15 cellular contexts compared by ENCODE assay signal in the genomic region with DNA sequence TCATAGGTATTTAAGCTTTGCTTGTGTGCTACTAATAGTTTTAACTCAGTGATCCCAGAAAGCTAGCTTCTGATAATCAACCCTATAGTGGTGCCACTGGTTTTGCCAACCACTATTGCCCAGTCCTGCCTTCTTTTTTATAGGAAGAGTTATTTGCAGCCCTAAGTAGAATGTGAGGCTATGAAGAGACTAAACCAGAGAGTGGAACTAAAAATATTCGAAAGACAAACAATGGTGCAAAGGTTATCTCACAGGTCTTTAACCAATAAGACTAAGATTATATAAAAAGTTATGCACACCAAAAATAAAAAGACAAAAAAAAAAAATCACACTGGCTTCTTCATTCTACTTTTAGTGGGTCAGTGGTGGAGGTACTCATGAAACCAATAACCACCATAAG.
DNase-seq lines count a peak whose midpoint lies in the region; ATAC-seq and TF ChIP-seq lines count a peak whose summit lies in the region.
"Had no signal": no experiment of that assay in that cellular context is flagged by ENCODE, and none has a peak within 500 bp of the region (broad histone marks: within the 10 kb centered on the region; RNA-seq: fewer than 3 reads in every experiment).

No MANE protein-coding gene starts in this region.

- H3K79me2 ChIP-seq in mesendoderm (ENCODE audit: control insufficient read depth, insufficient read depth, low read length), result no peaks in the 10 kb centered on the region

- DNase-seq in activated naive CD8-positive, alpha-beta T cell treated with anti-CD3 and anti-CD28 coated beads, Interleukin-2, amount 50 U/mL, for 24 hours, result no peak
- DNase-seq in left lobe of liver (ENCODE audit: low spot score), result no peak
- no peak for DNase-seq in mesendoderm
- DNase-seq in natural killer cell, result no peak
- DNase-seq in amniotic stem cell (lab: John Stamatoyannopoulos, UW), result no peak
- no peak for DNase-seq in effector CD8-positive, alpha-beta T cell (lab: John Stamatoyannopoulos, UW)
- DNase-seq: AML-193; CD4-positive, alpha-beta memory T cell; DMS79 treated with DMSO at 0.1 percent for 48 hours; GF-D8; H9 had no signal

- no peak for TF ChIP-seq CTCF in natural killer cell (IDR thresholded peaks at IDR 0.05)

- no peak overlapping the region for H3K23ac ChIP-seq in mesendoderm (ENCODE audit: low read length)

- H4K8ac ChIP-seq in mesendoderm (ENCODE audit: low read depth, low read length), result peak overlapping the region; percentile 76

- H3K36me3 ChIP-seq in mesendoderm (ENCODE audit: control insufficient read depth, insufficient read depth, low read length), result no peaks in the 10 kb centered on the region

- no peak overlapping the region for H3K18ac ChIP-seq in mesendoderm (ENCODE audit: low read length)

- no peaks in the 10 kb centered on the region for H3K27me3 ChIP-seq in mesendoderm (ENCODE audit: insufficient read depth, low read length, poor library complexity)

- peaks cover 17% of the 10 kb centered on the region for H3K4me1 Mint-ChIP-seq in activated naive CD8-positive, alpha-beta T cell (ENCODE audit: low read depth)
- peaks cover 4% of the 10 kb centered on the region for H3K4me1 Mint-ChIP-seq in activated naive CD8-positive, alpha-beta T cell treated with anti-CD3 and anti-CD28 coated beads, Interleukin-2, amount 50 U/mL, for 24 hours
- H3K4me1 Mint-ChIP-seq in natural killer cell, result peaks cover 8 to 25% of the 10 kb centered on the region in 2 donors
- H3K4me1 Mint-ChIP-seq: H9 had no signal

- no peak overlapping the region for H3K4me3 ChIP-seq in mesendoderm (ENCODE audit: low read length)
- H3K4me3 ChIP-seq: A549 had no signal

- intact Hi-C loops in natural killer cell (cut with micrococcal nuclease), result no loop called here

- H2AK5ac ChIP-seq in mesendoderm (ENCODE audit: low read length), result no peak overlapping the region

- no peaks in the 10 kb centered on the region for H3K27me3 Mint-ChIP-seq in activated naive CD8-positive, alpha-beta T cell
- H3K27me3 Mint-ChIP-seq in activated naive CD8-positive, alpha-beta T cell treated with anti-CD3 and anti-CD28 coated beads, Interleukin-2, amount 50 U/mL, for 24 hours, result no peaks in the 10 kb centered on the region
- H3K27me3 Mint-ChIP-seq in natural killer cell (ENCODE audit: low read depth in 2 of 2), result no peaks in the 10 kb centered on the region
- H3K27me3 Mint-ChIP-seq: CD4-positive, alpha-beta memory T cell had no signal

- H2BK5ac ChIP-seq in mesendoderm (ENCODE audit: low read length), result no peak overlapping the region

- H3K9me3 Mint-ChIP-seq in activated naive CD8-positive, alpha-beta T cell (ENCODE audit: low read depth), result no peaks in the 10 kb centered on the region
- no peaks in the 10 kb centered on the region for H3K9me3 Mint-ChIP-seq in activated naive CD8-positive, alpha-beta T cell treated with anti-CD3 and anti-CD28 coated beads, Interleukin-2, amount 50 U/mL, for 24 hours
- no peaks in the 10 kb centered on the region for H3K9me3 Mint-ChIP-seq in natural killer cell
- H3K9me3 Mint-ChIP-seq: CD4-positive, alpha-beta memory T cell; H9 had no signal

- H2BK120ac ChIP-seq in mesendoderm (ENCODE audit: low read depth, low read length), result no peak overlapping the region

- H3K4me1 ChIP-seq in mesendoderm (ENCODE audit: control insufficient read depth, low read depth, low read length), result no peaks in the 10 kb centered on the region
- H3K4me1 ChIP-seq: A549 had no signal

- peaks cover 12% of the 10 kb centered on the region for H3K36me3 Mint-ChIP-seq in activated naive CD8-positive, alpha-beta T cell
- peaks cover 37% of the 10 kb centered on the region for H3K36me3 Mint-ChIP-seq in activated naive CD8-positive, alpha-beta T cell treated with anti-CD3 and anti-CD28 coated beads, Interleukin-2, amount 50 U/mL, for 24 hours (ENCODE audit: low read depth)
- peaks cover 8% of the 10 kb centered on the region for H3K36me3 Mint-ChIP-seq in natural killer cell

- H3K27ac ChIP-seq in mesendoderm (ENCODE audit: low read depth, low read length), result no peak overlapping the region
- H3K27ac ChIP-seq: 22Rv1, A549, C4-2B had no signal

- H3K4me3 Mint-ChIP-seq in activated naive CD8-positive, alpha-beta T cell, result no peak overlapping the region
- no peak overlapping the region for H3K4me3 Mint-ChIP-seq in activated naive CD8-positive, alpha-beta T cell treated with anti-CD3 and anti-CD28 coated beads, Interleukin-2, amount 50 U/mL, for 24 hours
- H3K4me3 Mint-ChIP-seq in natural killer cell, result no peak overlapping the region
- H3K4me3 Mint-ChIP-seq: CD4-positive, alpha-beta memory T cell; H9 had no signal

- WGBS in mesendoderm (ENCODE audit: extremely low coverage, insufficient coverage, low lambda C conversion rate), result no CpG with 5 or more reads among the region's 1 CpG

- no peak overlapping the region for H2BK15ac ChIP-seq in mesendoderm (replicated peaks; ENCODE audit: low read depth)

- H3K4ac ChIP-seq in mesendoderm (ENCODE audit: low read depth, low read length), result no peak overlapping the region

- no peak for ATAC-seq in activated naive CD8-positive, alpha-beta T cell treated with anti-CD3 and anti-CD28 coated beads, Interleukin-2, amount 50 U/mL, for 24 hours
- peak; percentile 63 for ATAC-seq in left lobe of liver
- no peak for ATAC-seq in natural killer cell
- ATAC-seq: A549 had no signal

- no peak overlapping the region for H3K9ac ChIP-seq in mesendoderm (ENCODE audit: low read length)

- H3K27ac Mint-ChIP-seq in activated naive CD8-positive, alpha-beta T cell, result peak overlapping the region; percentile 54
- H3K27ac Mint-ChIP-seq in activated naive CD8-positive, alpha-beta T cell treated with anti-CD3 and anti-CD28 coated beads, Interleukin-2, amount 50 U/mL, for 24 hours, result no peak overlapping the region
- peak overlapping the region in 1 of 2 donors; percentile 54 for H3K27ac Mint-ChIP-seq in natural killer cell
- H3K27ac Mint-ChIP-seq: H9 had no signal

- H3K79me1 ChIP-seq in mesendoderm (ENCODE audit: low read length), result peaks cover 2% of the 10 kb centered on the region

- H3K4me2 ChIP-seq in mesendoderm (ENCODE audit: low read length), result no peak overlapping the region
- H3K4me2 ChIP-seq: A549 had no signal

- no peak overlapping the region for H4K5ac ChIP-seq in mesendoderm (ENCODE audit: low read length)

- H3K56ac ChIP-seq in mesendoderm (ENCODE audit: low read length), result no peak overlapping the region
